Comparison of ENCODE assay signal across 8 cellular contexts in genomic region chr19:46716013-46716671, GRCh38. TPM values are rescaled to one million over a fixed set of nuclear protein-coding genes. Genes with fewer than 3 reads are reported as not detected.
DNase-seq lines count a peak whose midpoint lies in the region; ATAC-seq, FAIRE-seq and TF ChIP-seq lines count a peak whose summit lies in the region.

No MANE protein-coding gene starts in this region.

- H3K9ac ChIP-seq in GM12878 (ENCODE audit: control insufficient read depth, insufficient read depth, low read length): peak overlapping the region; percentile 86

- ATAC-seq in GM12878 (no peak), right lobe of liver (no peak), HG02852 (IDR thresholded peaks at IDR 0.05; ENCODE audit: unreplicated experiment) (no peak), GM18907 (IDR thresholded peaks at IDR 0.05; ENCODE audit: unreplicated experiment) (no peak)

- H3K27ac ChIP-seq in C4-2B (peak overlapping the region; percentile 75), GM12878 (ENCODE audit: control insufficient read depth, insufficient read depth) (peak overlapping the region; percentile 74), right lobe of liver (peak overlapping the region; percentile 93 to 98 (median 94)), tibial nerve (peak overlapping the region; percentile 92 to 98 (median 96))

- FAIRE-seq in GM12878 (lab: Jason Lieb, UNC): no peak

- SMC1A ChIA-PET in GM12878 (lab: Charles Lee; ENCODE audit: uncharacterized antibody, unreplicated experiment): interaction anchor here (0.6 to 1.1 kb wide), 5 partner anchors 11 to 45 kb away, joined by 3 read pairs; no protein-coding TSS in a partner anchor

- WGBS in GM12878 (ENCODE audit: insufficient coverage, insufficient replicate concordance, low lambda C conversion rate, missing lambda C conversion rate): 0% methylated on average over 26 of the region's 42 CpGs
- WGBS in right lobe of liver (ENCODE audit: insufficient coverage, low coverage, low lambda C conversion rate, missing lambda C conversion rate): 2% methylated on average over 24 of the region's 42 CpGs
- 0 to 1% methylated on average over 29 to 34 of the region's 42 CpGs for whole genome bisulfite sequencing in tibial nerve, 2 donors

- H2AFZ ChIP-seq in GM12878 (ENCODE audit: control insufficient read depth, low read depth, low read length): no peak overlapping the region; the same call in 1 of the 2 replicates

- peak overlapping the region; percentile 91 for H3K4me3 ChIP-seq in GM12878
- peak overlapping the region; percentile 64 to 69 (median 66) for H3K4me3 ChIP-seq in right lobe of liver
- H3K4me3 ChIP-seq in tibial nerve: peak overlapping the region; percentile 59 to 81 (median 72)

- H3K4me1 ChIP-seq in GM12878 (ENCODE audit: control insufficient read depth, insufficient read depth, low read length) (peaks cover 30% of the 10 kb centered on the region), right lobe of liver (peaks cover 0 to 17% (median 5%) of the 10 kb centered on the region in 4 donors), tibial nerve (peaks cover 0 to 41% (median 28%) of the 10 kb centered on the region in 4 donors)

- no peaks in the 10 kb centered on the region for H3K27me3 ChIP-seq in GM12878 (replicated peaks in 1 of 2; ENCODE audit: control insufficient read depth in 2 of 2, insufficient read depth in 2 of 2, low read length in 1 of 2)
- no peaks in the 10 kb centered on the region for H3K27me3 ChIP-seq in right lobe of liver
- no peaks in the 10 kb centered on the region for H3K27me3 ChIP-seq in tibial nerve

- peaks cover 50% of the 10 kb centered on the region for H3K79me2 ChIP-seq in GM12878 (ENCODE audit: control insufficient read depth, insufficient read depth, low read length)

- CTCF ChIA-PET in GM12878 (lab: Yijun Ruan, JAX): interaction anchor here (0.8 to 5.4 kb wide), 8 partner anchors 12 to 528 kb away, joined by 3 to 64 read pairs (median 4); partner anchors contain the start of gene DACT3

- peak overlapping the region; percentile 60; the same call in 1 of the 2 replicates for H3K4me2 ChIP-seq in GM12878 (ENCODE audit: control insufficient read depth, insufficient read depth)

- H3K9me3 ChIP-seq in GM12878 (replicated peaks; ENCODE audit: control insufficient read depth, insufficient read depth, low read length) (no peaks in the 10 kb centered on the region), right lobe of liver (no peaks in the 10 kb centered on the region), tibial nerve (no peaks in the 10 kb centered on the region)

- no peaks in the 10 kb centered on the region for H4K20me1 ChIP-seq in GM12878 (ENCODE audit: control insufficient read depth, insufficient read depth)

- RAD21 ChIA-PET in GM12878 (lab: Charles Lee; ENCODE audit: unreplicated experiment): interaction anchor here (0.6 to 1.7 kb wide), 7 partner anchors 15 to 1077 kb away, joined by 3 to 5 read pairs (median 4); partner anchors contain the start of genes CALM3, DACT3, EML2 and PTGIR

- TF ChIP-seq EP300 in GM12878 (IDR thresholded peaks at IDR 0.05; ENCODE audit: borderline replicate concordance in 1 of 2, control insufficient read depth in 1 of 2, low read depth in 2 of 2, low read length in 2 of 2) (no peak), tibial nerve (IDR thresholded peaks at IDR 0.05) (no peak)

- TF ChIP-seq CTCF in C4-2B (conservative IDR thresholded peaks at IDR 0.05): no peak
- TF ChIP-seq CTCF in GM12878 (IDR thresholded peaks at IDR 0.05 in 2 of 3, conservative IDR thresholded peaks at IDR 0.05 in 1 of 3; ENCODE audit: control insufficient read depth in 2 of 3, extremely low read depth in 1 of 3, insufficient read depth in 1 of 3, low read depth in 3 of 3, low read length in 3 of 3): 0 out of 6 replicates have a peak, but pooled peaks of 1 of the 3 experiments have one; percentile 3
- no peak for TF ChIP-seq CTCF in right lobe of liver (IDR thresholded peaks at IDR 0.05)
- no peak for TF ChIP-seq CTCF in tibial nerve (IDR thresholded peaks at IDR 0.05)

- BruUV-seq in GM12878 (replicated peaks; lab: Mats Ljungman, UMichigan): no TSS peak

- in situ Hi-C loops in GM12878 (cut with MboI): no loop called here

- no peak for TF ChIP-seq RAD21 in GM12878 (IDR thresholded peaks at IDR 0.05; ENCODE audit: insufficient read depth, low read depth, low read length)

- H3K36me3 ChIP-seq in GM12878 (ENCODE audit: control insufficient read depth in 2 of 2, insufficient read depth in 2 of 2, low read length in 1 of 2): peaks cover 3 to 14% of the 10 kb centered on the region in 2 experiments; a peak in 3 of 4 replicates
- H3K36me3 ChIP-seq in right lobe of liver: peaks cover 0 to 6% (median 0%) of the 10 kb centered on the region in 4 donors
- H3K36me3 ChIP-seq in tibial nerve: peaks cover 0 to 19% (median 6%) of the 10 kb centered on the region in 3 donors

- intact Hi-C loops in GM12878 (cut with micrococcal nuclease; ENCODE audit: unreplicated experiment): loop anchor here (5.0 kb wide), 1 partner anchor 104 kb away; no protein-coding TSS in a partner anchor
- intact Hi-C loops in right lobe of liver (cut with DNase I): no loop called here

- no peak for TF ChIP-seq POLR2A in GM12878 (IDR thresholded peaks at IDR 0.05; ENCODE audit: low read depth, low read length)
- no peak for TF ChIP-seq POLR2A in right lobe of liver (IDR thresholded peaks at IDR 0.05)
- no peak for TF ChIP-seq POLR2A in tibial nerve (IDR thresholded peaks at IDR 0.05)

- POLR2A ChIA-PET in GM12878 (lab: Charles Lee): interaction anchor here (0.6 to 2.1 kb wide), 8 partner anchors 12 to 947 kb away, joined by 3 to 5 read pairs (median 4); partner anchors contain the start of gene SIX5

- DNase-seq in LoVo (ENCODE audit: low spot score) (peak; percentile 11), GM12878 (ENCODE audit: low read depth, low spot score) (no peak), right lobe of liver (peak in 1 of 3 donors; percentile 57), tibial nerve (ENCODE audit: low spot score in 2 of 2) (no peak), EL (no peak)

RNA-seq across cellular contexts. Expression of gene PRKD2, which starts 0.8 kb away (rescaled TPM):
- 23.7 and 25.9 TPM in 2 replicates for total RNA-seq in GM12878 (2013; cell fraction: nucleolus; rRNA removed)
- 25.1 and 35.4 TPM in 2 replicates for total RNA-seq in GM12878 (2014; rRNA removed)
- total RNA-seq in GM12878 (2014; rRNA removed; fragmentation: Illumina TruSeq; extraction: Trizol): 13.3 and 14.4 TPM in 2 replicates
- 88.9 and 98.8 TPM in 2 replicates for total RNA-seq in GM12878 (2021)
- 30.7 TPM for polyA plus RNA-seq in GM12878 (2011; ENCODE audit: low read depth)
- polyA plus RNA-seq in GM12878 (2011; rRNA removed): 7.7 and 12.6 TPM in 2 replicates
- polyA plus RNA-seq in GM12878 (2011; cell fraction: cytosol; rRNA removed): 22.8 and 23.6 TPM in 2 replicates
- 70.9 and 92.1 TPM in 2 replicates for polyA plus RNA-seq in GM12878 (2011; cell fraction: nucleus; rRNA removed)
- polyA plus RNA-seq in GM12878 (2012): 56.6 and 58.8 TPM in 2 replicates
- 16.9 and 31.3 TPM in 2 replicates for polyA plus RNA-seq in GM12878 (2014; fragmentation: Illumina TruSeq; extraction: Trizol)
- 10 to 100 TPM in 1 of 2 experiments, 1 to 10 TPM in 1; 2.3 to 11.8 TPM for polyA plus RNA-seq in GM12878 (2014; fragmentation: Nextera tagmentation; extraction: Ambion mirVana)
- 34.4 and 45.7 TPM in 2 replicates for polyA plus RNA-seq in GM12878 (2014; rRNA removed)
- 10 to 100 TPM; 44.6 to 50.7 TPM for polyA plus RNA-seq in GM12878 (2016; fragmentation: Nextera tagmentation; extraction: Ambion mirVana)
- 21.4 and 38.0 TPM in 2 replicates for polyA minus RNA-seq in GM12878 (2011; rRNA and poly(A)+ RNA removed)
- polyA minus RNA-seq in GM12878 (2011; cell fraction: cytosol; rRNA and poly(A)+ RNA removed): 27.0 and 27.5 TPM in 2 replicates
- 11.1 and 26.6 TPM in 2 replicates for polyA minus RNA-seq in GM12878 (2011; cell fraction: nucleus; rRNA and poly(A)+ RNA removed)
- total RNA-seq in right lobe of liver: 10 to 100 TPM; 15.1 to 20.2 (median 16.9) TPM
- total RNA-seq in tibial nerve: 10 to 100 TPM; 21.0 to 36.1 (median 30.2) TPM

RNA-seq across cellular contexts. Expression of gene FKRP, which starts 29.7 kb away (rescaled TPM):
- 13.5 and 18.7 TPM in 2 replicates for total RNA-seq in GM12878 (2013; cell fraction: nucleolus; rRNA removed)
- 7.9 and 10.1 TPM in 2 replicates for total RNA-seq in GM12878 (2014; rRNA removed)
- total RNA-seq in GM12878 (2014; rRNA removed; fragmentation: Illumina TruSeq; extraction: Trizol): 5.8 and 6.9 TPM in 2 replicates
- 13.0 and 13.3 TPM in 2 replicates for total RNA-seq in GM12878 (2021)
- polyA plus RNA-seq in GM12878 (2011; ENCODE audit: low read depth): 5.4 TPM
- 3.3 and 4.2 TPM in 2 replicates for polyA plus RNA-seq in GM12878 (2011; rRNA removed)
- polyA plus RNA-seq in GM12878 (2011; cell fraction: cytosol; rRNA removed): 4.9 and 8.7 TPM in 2 replicates
- polyA plus RNA-seq in GM12878 (2011; cell fraction: nucleus; rRNA removed): 11.0 and 19.0 TPM in 2 replicates
- 5.9 and 11.6 TPM in 2 replicates for polyA plus RNA-seq in GM12878 (2012)
- 8.0 and 8.7 TPM in 2 replicates for polyA plus RNA-seq in GM12878 (2014; fragmentation: Illumina TruSeq; extraction: Trizol)
- 1 to 10 TPM; 1.3 to 1.8 TPM for polyA plus RNA-seq in GM12878 (2014; fragmentation: Nextera tagmentation; extraction: Ambion mirVana)
- 14.1 and 14.2 TPM in 2 replicates for polyA plus RNA-seq in GM12878 (2014; rRNA removed)
- 1 to 10 TPM; 6.7 to 8.8 TPM for polyA plus RNA-seq in GM12878 (2016; fragmentation: Nextera tagmentation; extraction: Ambion mirVana)
- 2.9 and 4.9 TPM in 2 replicates for polyA minus RNA-seq in GM12878 (2011; rRNA and poly(A)+ RNA removed)
- polyA minus RNA-seq in GM12878 (2011; cell fraction: cytosol; rRNA and poly(A)+ RNA removed): 1.2 and 1.5 TPM in 2 replicates
- 3.6 and 4.2 TPM in 2 replicates for polyA minus RNA-seq in GM12878 (2011; cell fraction: nucleus; rRNA and poly(A)+ RNA removed)
- total RNA-seq in right lobe of liver: 1 to 10 TPM; 5.8 to 9.5 (median 7.4) TPM
- total RNA-seq in tibial nerve: 10 to 100 TPM; 15.7 to 20.4 (median 17.7) TPM

RNA-seq across cellular contexts. Expression of gene STRN4, which starts 30.1 kb away (rescaled TPM):
- 77.4 and 81.2 TPM in 2 replicates for total RNA-seq in GM12878 (2013; cell fraction: nucleolus; rRNA removed)
- total RNA-seq in GM12878 (2014; rRNA removed) (51.1 and 54.8 TPM in 2 replicates), GM12878 (2014; rRNA removed; fragmentation: Illumina TruSeq; extraction: Trizol) (17.5 and 18.9 TPM in 2 replicates), GM12878 (2021) (55.0 and 56.1 TPM in 2 replicates), right lobe of liver (10 to 100 TPM; 16.9 to 28.1 (median 23.7) TPM), tibial nerve (100 to 1,000 TPM in 1 of 4 donors, 10 to 100 TPM in 3; 77.4 to 127 (median 87.4) TPM)
- 12.4 TPM for polyA plus RNA-seq in GM12878 (2011; ENCODE audit: low read depth)
- polyA plus RNA-seq in GM12878 (2011; rRNA removed) (19.7 and 26.1 TPM in 2 replicates), GM12878 (2014; fragmentation: Illumina TruSeq; extraction: Trizol) (4.5 and 16.0 TPM in 2 replicates), GM12878 (2014; fragmentation: Nextera tagmentation; extraction: Ambion mirVana) (1 to 10 TPM in 1 of 2 experiments, under 1 TPM in 1; 0.42 to 1.6 TPM), GM12878 (2014; rRNA removed) (62.8 and 65.4 TPM in 2 replicates), GM12878 (2016; fragmentation: Nextera tagmentation; extraction: Ambion mirVana) (10 to 100 TPM in 1 of 2 experiments, 1 to 10 TPM in 1; 6.6 to 27.9 TPM)
- polyA plus RNA-seq in GM12878 (2011; cell fraction: cytosol; rRNA removed): 45.1 and 60.8 TPM in 2 replicates
- 186 and 249 TPM in 2 replicates for polyA plus RNA-seq in GM12878 (2011; cell fraction: nucleus; rRNA removed)
- polyA plus RNA-seq in GM12878 (2012): 35.8 and 44.1 TPM in 2 replicates
- 30.9 and 64.5 TPM in 2 replicates for polyA minus RNA-seq in GM12878 (2011; rRNA and poly(A)+ RNA removed)
- polyA minus RNA-seq in GM12878 (2011; cell fraction: cytosol; rRNA and poly(A)+ RNA removed): 18.6 and 18.7 TPM in 2 replicates
- polyA minus RNA-seq in GM12878 (2011; cell fraction: nucleus; rRNA and poly(A)+ RNA removed): 39.0 and 63.6 TPM in 2 replicates

RNA-seq across cellular contexts. Expression of gene DACT3, which starts 55.2 kb away (rescaled TPM):
- 5.6 and 5.9 TPM in 2 replicates for total RNA-seq in GM12878 (2013; cell fraction: nucleolus; rRNA removed)
- total RNA-seq in GM12878 (2014; rRNA removed): 0.27 and 0.62 TPM in 2 replicates
- total RNA-seq in GM12878 (2014; rRNA removed; fragmentation: Illumina TruSeq; extraction: Trizol): 0.23 and 0.27 TPM in 2 replicates
- total RNA-seq in GM12878 (2021): 0.64 and 0.74 TPM in 2 replicates
- 0.80 TPM for polyA plus RNA-seq in GM12878 (2011; ENCODE audit: low read depth)
- polyA plus RNA-seq in GM12878 (2011; rRNA removed): 2.4 and 2.5 TPM in 2 replicates
- polyA plus RNA-seq in GM12878 (2011; cell fraction: cytosol; rRNA removed): 1.9 and 2.3 TPM in 2 replicates
- polyA plus RNA-seq in GM12878 (2011; cell fraction: nucleus; rRNA removed): 2.0 and 2.3 TPM in 2 replicates
- 1.5 and 1.7 TPM in 2 replicates for polyA plus RNA-seq in GM12878 (2012)
- polyA plus RNA-seq in GM12878 (2014; fragmentation: Illumina TruSeq; extraction: Trizol): 0.35 and 0.76 TPM in 2 replicates
- polyA plus RNA-seq in GM12878 (2014; fragmentation: Nextera tagmentation; extraction: Ambion mirVana): under 1 TPM; 0.11 to 0.16 TPM
- 0.46 and 0.47 TPM in 2 replicates for polyA plus RNA-seq in GM12878 (2014; rRNA removed)
- polyA plus RNA-seq in GM12878 (2016; fragmentation: Nextera tagmentation; extraction: Ambion mirVana): under 1 TPM in 1 of 2 experiments, not detected in 1; 0.05 TPM
- 0.95 and 2.6 TPM in 2 replicates for polyA minus RNA-seq in GM12878 (2011; rRNA and poly(A)+ RNA removed)
- 1.1 and 1.6 TPM in 2 replicates for polyA minus RNA-seq in GM12878 (2011; cell fraction: cytosol; rRNA and poly(A)+ RNA removed)
- 0.48 and 0.67 TPM in 2 replicates for polyA minus RNA-seq in GM12878 (2011; cell fraction: nucleus; rRNA and poly(A)+ RNA removed)
- 1 to 10 TPM in 3 of 6 experiments, under 1 TPM in 3; 0.46 to 1.6 (median 0.93) TPM for total RNA-seq in right lobe of liver
- total RNA-seq in tibial nerve: 10 to 100 TPM in 1 of 4 donors, 1 to 10 TPM in 3; 7.1 to 11.7 (median 8.2) TPM
